ENCODE assay signal across 14 cellular contexts in the genomic region with DNA sequence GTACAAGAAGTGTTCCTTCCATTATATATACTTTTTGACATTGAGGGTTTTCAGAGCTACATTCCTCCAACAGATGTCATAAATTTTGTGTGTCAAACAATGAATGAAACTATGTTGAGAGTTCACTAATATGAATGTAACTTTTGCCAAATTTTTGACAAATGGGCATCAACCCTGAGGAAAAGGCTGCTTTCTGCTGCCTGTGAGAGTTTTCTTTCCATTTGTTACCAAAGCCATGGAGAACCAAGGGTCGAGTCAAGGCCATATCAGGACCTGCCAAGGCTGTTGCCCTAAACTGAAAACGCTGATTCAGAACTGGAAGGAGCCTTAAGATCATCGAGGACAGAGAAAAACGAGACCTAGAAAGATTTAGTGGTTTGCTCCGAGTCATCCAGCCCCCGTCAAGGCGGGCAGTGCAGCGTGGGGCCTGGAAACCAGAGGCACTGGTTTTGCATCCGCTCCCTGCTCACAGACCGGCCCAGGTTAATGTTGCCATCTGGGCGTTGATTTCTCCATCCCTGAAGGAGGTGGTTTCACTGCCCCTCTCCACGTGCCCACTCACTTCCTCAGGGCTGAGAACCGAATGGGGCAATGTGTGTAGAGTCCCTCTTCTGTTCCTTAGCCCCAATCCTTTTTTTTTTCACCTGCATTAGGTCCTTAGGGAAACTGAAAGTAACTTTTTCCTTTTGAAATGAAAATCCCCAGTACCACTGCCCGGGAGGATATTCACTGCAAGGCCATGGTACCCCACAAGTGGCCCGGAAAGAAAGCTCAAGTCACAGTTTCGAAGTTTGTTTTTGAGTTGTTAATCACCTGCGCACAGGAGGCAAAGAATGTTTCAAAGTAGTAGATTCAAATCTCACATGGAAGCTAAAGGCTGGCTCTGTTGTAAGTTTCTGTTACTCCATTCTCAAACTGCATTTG. TPM values are rescaled to one million over a fixed set of nuclear protein-coding genes. Genes with fewer than 3 reads are reported as not detected.
DNase-seq lines count a peak whose midpoint lies in the region; ATAC-seq and TF ChIP-seq lines count a peak whose summit lies in the region.
"Had no signal": no experiment of that assay in that cellular context is flagged by ENCODE, and none has a peak within 500 bp of the region (broad histone marks: within the 10 kb centered on the region; RNA-seq: fewer than 3 reads in every experiment).

No MANE protein-coding gene starts in this region.

- no peak overlapping the region for H3K4me3 ChIP-seq in endodermal cell (ENCODE audit: low read length)
- peak overlapping the region; percentile 17 to 41 for H3K4me3 ChIP-seq in muscle layer of colon (ENCODE audit: low read depth in 1 of 2, low read length in 2 of 2)
- H3K4me3 ChIP-seq in upper lobe of right lung = no peak overlapping the region
- H3K4me3 ChIP-seq in body of pancreas = no peak overlapping the region

- TF ChIP-seq CTCF in endodermal cell (conservative IDR thresholded peaks at IDR 0.05) (no peak), upper lobe of right lung (IDR thresholded peaks at IDR 0.05) (no peak), body of pancreas (IDR thresholded peaks at IDR 0.05) (no peak)

- H3K27ac ChIP-seq in endodermal cell (ENCODE audit: low read depth, low read length) (peak overlapping the region; percentile 9), muscle layer of colon (ENCODE audit: low read depth, low read length) (peak overlapping the region; percentile 81), upper lobe of right lung (no peak overlapping the region), body of pancreas (peak overlapping the region in 2 of 4 donors; percentile 14 to 51)
- H3K27ac ChIP-seq: 22Rv1 had no signal

- H3K4me1 ChIP-seq in endodermal cell (ENCODE audit: control insufficient read depth, insufficient read depth, low read length) (peaks cover 21% of the 10 kb centered on the region), muscle layer of colon (ENCODE audit: insufficient read depth, low read length) (peaks cover 40% of the 10 kb centered on the region), upper lobe of right lung (peaks cover 10% of the 10 kb centered on the region), body of pancreas (peaks cover 16% of the 10 kb centered on the region)

- intact Hi-C loops in upper lobe of right lung (cut with DNase I) (no loop called here), body of pancreas (cut with DNase I) (no loop called here)

- DNase-seq in DMS53 (lab: John Stamatoyannopoulos, UW) (peak; percentile 11), DMS53 treated with DMSO at 0.1 percent for 48 hours (lab: John Stamatoyannopoulos, UW; ENCODE audit: unreplicated experiment) (no peak), endodermal cell (no peak), upper lobe of right lung (no peak), body of pancreas (no peak), hypothalamus (lab: John Stamatoyannopoulos, UW) (no peak)
- DNase-seq: activated CD4-positive, alpha-beta T cell treated with anti-CD3 and anti-CD28 coated beads, Interleukin-2, amount 50 U/mL, for 1 hour; activated effector memory CD4-positive, alpha-beta T cell treated with anti-CD3 and anti-CD28 coated beads, Interleukin-2, amount 50 U/mL, for 16 hours; Caco-2; NCI-H2029 treated with DMSO at 0.1 percent for 48 hours; T-helper 17 cell had no signal

- H3K27ac Mint-ChIP-seq in endodermal cell = peak overlapping the region; percentile 67
- H3K27ac Mint-ChIP-seq: T-helper 17 cell had no signal

- H3K9me3 ChIP-seq in endodermal cell (ENCODE audit: control insufficient read depth, low read length) (no peaks in the 10 kb centered on the region), muscle layer of colon (ENCODE audit: low read length) (no peaks in the 10 kb centered on the region), upper lobe of right lung (no peaks in the 10 kb centered on the region), body of pancreas (no peaks in the 10 kb centered on the region)
- H3K9me3 ChIP-seq: Caco-2 had no signal

- H3K4me1 Mint-ChIP-seq in endodermal cell = peaks cover 55% of the 10 kb centered on the region

- ATAC-seq in upper lobe of right lung (peak; percentile 56), HG03378 (IDR thresholded peaks at IDR 0.05; ENCODE audit: unreplicated experiment) (no peak), body of pancreas (no peak)
- ATAC-seq: T-helper 17 cell had no signal

- peaks cover 10% of the 10 kb centered on the region for H3K36me3 Mint-ChIP-seq in endodermal cell (ENCODE audit: low read depth)

- 79 to 80% methylated on average over 17 of the region's 17 CpGs for WGBS in endodermal cell (ENCODE audit: insufficient coverage in 1 of 2, insufficient read length in 1 of 2), 2 experiments
- 65 to 70% methylated on average over 14 to 17 of the region's 17 CpGs for WGBS in body of pancreas, 2 donors

- H3K9me3 Mint-ChIP-seq in endodermal cell = no peaks in the 10 kb centered on the region

- H3K9ac ChIP-seq in endodermal cell (ENCODE audit: extremely low read depth, low read length, poor library complexity, severe bottlenecking) = no peak overlapping the region
- peak overlapping the region; percentile 44 for H3K9ac ChIP-seq in muscle layer of colon (ENCODE audit: low read length)

- H3K27me3 Mint-ChIP-seq in endodermal cell (ENCODE audit: insufficient read depth) = no peaks in the 10 kb centered on the region

- no peak for TF ChIP-seq POLR2A in body of pancreas (IDR thresholded peaks at IDR 0.05)

- H3K4me3 Mint-ChIP-seq in endodermal cell = peak overlapping the region; percentile 13
- H3K4me3 Mint-ChIP-seq: T-helper 17 cell had no signal

- no peaks in the 10 kb centered on the region for H3K27me3 ChIP-seq in endodermal cell (ENCODE audit: control insufficient read depth, insufficient read depth, low read length, poor library complexity, severe bottlenecking)
- H3K27me3 ChIP-seq in muscle layer of colon (ENCODE audit: control insufficient read depth in 1 of 2, insufficient read depth in 2 of 2, low read length in 2 of 2) = no peaks in the 10 kb centered on the region
- no peaks in the 10 kb centered on the region for H3K27me3 ChIP-seq in upper lobe of right lung
- H3K27me3 ChIP-seq in body of pancreas = no peaks in the 10 kb centered on the region

- H3K36me3 ChIP-seq in endodermal cell (ENCODE audit: control insufficient read depth, insufficient read depth, low read length) = peaks cover 17% of the 10 kb centered on the region
- peaks cover 16% of the 10 kb centered on the region for H3K36me3 ChIP-seq in muscle layer of colon (ENCODE audit: insufficient read depth, low read length)
- H3K36me3 ChIP-seq in upper lobe of right lung = peaks cover 23% of the 10 kb centered on the region
- H3K36me3 ChIP-seq in body of pancreas (replicated peaks in 1 of 2; ENCODE audit: insufficient read depth in 1 of 2, low read depth in 2 of 2) = peaks cover 0 to 6% of the 10 kb centered on the region in 2 donors

RNA-seq across cellular contexts. Expression of gene TPM1, which starts 32.8 kb away (rescaled TPM):
- total RNA-seq in endodermal cell = 100 to 1,000 TPM; 245 to 363 TPM
- 264 TPM for polyA plus RNA-seq in endodermal cell (2013, experiment 1 of 2)
- polyA plus RNA-seq in endodermal cell (2013, experiment 2 of 2) = 314 TPM
- total RNA-seq in upper lobe of right lung = 229 TPM
- 100 to 1,000 TPM; 417 to 435 TPM for total RNA-seq in body of pancreas

RNA-seq across cellular contexts. Expression of gene LACTB, which starts 46.3 kb away (rescaled TPM):
- total RNA-seq in endodermal cell = 10 to 100 TPM; 13.3 to 14.9 TPM
- polyA plus RNA-seq in endodermal cell (2013, experiment 1 of 2) = 8.6 TPM
- 10.1 TPM for polyA plus RNA-seq in endodermal cell (2013, experiment 2 of 2)
- 24.8 TPM for total RNA-seq in upper lobe of right lung
- total RNA-seq in body of pancreas = 1 to 10 TPM; 7.6 to 8.6 TPM

Comparison
In these comparisons a context has a peak if more than half of its experiments do, and no peak if none do; other contexts are left out.
1. H3K4me3 ChIP-seq: peak in muscle layer of colon (2 of 2); none in endodermal cell (single experiment), upper lobe of right lung (single experiment) and body of pancreas (0 of 2).